ENCODE assay signal across 9 cellular contexts in genomic region chr9:100100268-100100667, GRCh38. TPM values are rescaled to one million over a fixed set of nuclear protein-coding genes. Genes with fewer than 3 reads are reported as not detected.
DNase-seq lines count a peak whose midpoint lies in the region; ATAC-seq, FAIRE-seq and TF ChIP-seq lines count a peak whose summit lies in the region.
"Had no signal": no experiment of that assay in that cellular context is flagged by ENCODE, and none has a peak within 500 bp of the region (broad histone marks: within the 10 kb centered on the region; RNA-seq: fewer than 3 reads in every experiment).

No MANE protein-coding gene starts in this region.

- H3K36me3 Mint-ChIP-seq in astrocyte (ENCODE audit: low read depth, unreplicated experiment) (peaks cover 4% of the 10 kb centered on the region), naive B cell (peaks cover 0 to 11% of the 10 kb centered on the region in 2 donors)

- intact Hi-C loops in HCT116 (cut with micrococcal nuclease): no loop called here

- H3K9ac ChIP-seq in HCT116 (ENCODE audit: low read length) (peak overlapping the region; percentile 55), astrocyte (ENCODE audit: low read length) (peak overlapping the region; percentile 90)

- peaks cover 0 to 12% of the 10 kb centered on the region in 2 experiments; a peak in 3 of 4 replicates for H3K4me1 ChIP-seq in HCT116 (ENCODE audit: control insufficient read depth in 1 of 2, insufficient read depth in 2 of 2, low read length in 2 of 2)
- H3K4me1 ChIP-seq in astrocyte (ENCODE audit: insufficient read depth, low read length): peaks cover 21% of the 10 kb centered on the region

- H3K27me3 Mint-ChIP-seq in astrocyte (ENCODE audit: low read depth, unreplicated experiment) (no peaks in the 10 kb centered on the region), naive B cell (no peaks in the 10 kb centered on the region)

- H3K27ac ChIP-seq in AG04450 (ENCODE audit: low read depth, low read length) (no peak overlapping the region), HCT116 (ENCODE audit: low read depth, low read length) (peak overlapping the region; percentile 73; the same call in 1 of the 2 replicates), astrocyte (ENCODE audit: low read depth, low read length) (no peak overlapping the region)

- no peak for FAIRE-seq in astrocyte (lab: Jason Lieb, UNC)
- FAIRE-seq: GM18507 had no signal

- H3K9me2 ChIP-seq in HCT116 (ENCODE audit: insufficient read depth): no peaks in the 10 kb centered on the region

- CTCF ChIA-PET in AG04450 (lab: Charles Lee): no interaction called here
- CTCF ChIA-PET in HCT116 (lab: Charles Lee): no interaction called here

- no peak for TF ChIP-seq CTCF in AG04450 (IDR thresholded peaks at IDR 0.05; ENCODE audit: low read depth, low read length)
- TF ChIP-seq CTCF in HCT116 (IDR thresholded peaks at IDR 0.05 in 2 of 3, conservative IDR thresholded peaks at IDR 0.05 in 1 of 3; ENCODE audit: borderline replicate concordance in 1 of 3, insufficient read depth in 1 of 3, low read depth in 2 of 3, low read length in 2 of 3): no peak
- TF ChIP-seq CTCF in astrocyte (IDR thresholded peaks at IDR 0.05; ENCODE audit: insufficient read depth, low read depth, low read length): no peak

- peaks cover 43% of the 10 kb centered on the region for H3K79me2 ChIP-seq in HCT116 (ENCODE audit: insufficient read depth, low read length)
- H3K79me2 ChIP-seq in astrocyte (ENCODE audit: insufficient read depth, low read length): peaks cover 41% of the 10 kb centered on the region

- H3K4me3 ChIP-seq in AG04450 (ENCODE audit: low read depth, low read length) (peak overlapping the region; percentile 21; the same call in 1 of the 2 replicates), HCT116 (replicated peaks in 1 of 2; ENCODE audit: low read depth in 1 of 2, low read length in 2 of 2) (peak overlapping the region; percentile 90 to 97), astrocyte (ENCODE audit: insufficient read depth, low read depth, low read length) (peak overlapping the region; percentile 78)

- RAD21 ChIA-PET in HCT116 (lab: Charles Lee; ENCODE audit: low non-redundant PET in 1 of 2, low total read pairs in 2 of 2, uncharacterized antibody in 2 of 2, unreplicated experiment in 2 of 2): no interaction called here

- no TSS peak for BruUV-seq in HCT116 (replicated peaks; lab: Mats Ljungman, UMichigan)

- H3K9me3 ChIP-seq in AG04450 (ENCODE audit: control insufficient read depth, insufficient read depth, low read length): no peaks in the 10 kb centered on the region
- H3K9me3 ChIP-seq in HCT116 (ENCODE audit: control insufficient read depth in 1 of 2, insufficient read depth in 1 of 2, low read depth in 1 of 2, low read length in 2 of 2): no peaks in the 10 kb centered on the region
- H3K9me3 ChIP-seq in astrocyte (ENCODE audit: insufficient read depth, low read depth, low read length): no peaks in the 10 kb centered on the region

- no peak for TF ChIP-seq RAD21 in HCT116 (IDR thresholded peaks at IDR 0.05; ENCODE audit: low read depth)

- POLR2A ChIA-PET in AG04450 (lab: Yijun Ruan, JAX): no interaction called here
- POLR2A ChIA-PET in HCT116 (lab: Charles Lee): no interaction called here

- no peak for TF ChIP-seq POLR2A in HCT116 (IDR thresholded peaks at IDR 0.05; ENCODE audit: borderline replicate concordance, extremely low read depth, insufficient read depth, insufficient read length)

- no peak overlapping the region for H2AFZ ChIP-seq in HCT116 (ENCODE audit: low read depth, low read length, poor library complexity, severe bottlenecking)
- no peak overlapping the region for H2AFZ ChIP-seq in astrocyte (ENCODE audit: low read depth, low read length)

- 0 out of 4 replicates have a peak, but pooled peaks cover 0 to 1% of the 10 kb centered on the region in 2 experiments for H3K36me3 ChIP-seq in HCT116 (ENCODE audit: control insufficient read depth in 1 of 2, insufficient read depth in 2 of 2, low read length in 2 of 2)
- H3K36me3 ChIP-seq in astrocyte (ENCODE audit: insufficient read depth, low read length): peaks cover 2% of the 10 kb centered on the region

- peak overlapping the region; percentile 98 for H3K4me3 Mint-ChIP-seq in astrocyte (ENCODE audit: unreplicated experiment)
- H3K4me3 Mint-ChIP-seq in naive B cell: peak overlapping the region in 5 of 8 donors; percentile 5 to 100 (median 99)

- H3K4me2 ChIP-seq in HCT116 (ENCODE audit: low read length) (peak overlapping the region; percentile 91), astrocyte (ENCODE audit: low read length) (peak overlapping the region; percentile 98)

- H3K27me3 ChIP-seq in AG04450 (ENCODE audit: control insufficient read depth, insufficient read depth, low read length): no peaks in the 10 kb centered on the region
- no peaks in the 10 kb centered on the region for H3K27me3 ChIP-seq in HCT116 (ENCODE audit: insufficient read depth, low read length)
- no peaks in the 10 kb centered on the region for H3K27me3 ChIP-seq in astrocyte (ENCODE audit: insufficient read depth, low read length)

- H3K27ac Mint-ChIP-seq in astrocyte (ENCODE audit: unreplicated experiment) (peak overlapping the region; percentile 69), naive B cell (peak overlapping the region in 3 of 6 donors; percentile 98 to 99 (median 98))

- DNase-seq in AG04450 (ENCODE audit: low read depth, low spot score) (no peak), HCT116 (ENCODE audit: low read depth, low spot score) (no peak), astrocyte (ENCODE audit: low read depth) (no peak), naive B cell (no peak), islet precursor cell (no peak), hypothalamus (lab: John Stamatoyannopoulos, UW) (no peak)

- ATAC-seq in HCT116 (no peak), naive B cell (ENCODE audit: low read depth in 2 of 2) (no peak), HG03571 (IDR thresholded peaks at IDR 0.05; ENCODE audit: unreplicated experiment) (no peak), HG02623 (IDR thresholded peaks at IDR 0.05; ENCODE audit: unreplicated experiment) (no peak)

- H4K20me1 ChIP-seq in HCT116 (ENCODE audit: insufficient read depth) (peaks cover 6% of the 10 kb centered on the region; the same call in 1 of the 2 replicates), astrocyte (ENCODE audit: insufficient read depth, low read length) (peaks cover 28% of the 10 kb centered on the region)

- H3K9me3 Mint-ChIP-seq in astrocyte (ENCODE audit: unreplicated experiment) (no peaks in the 10 kb centered on the region), naive B cell (no peaks in the 10 kb centered on the region)

- H3K4me1 Mint-ChIP-seq in astrocyte (ENCODE audit: low read depth, unreplicated experiment) (peaks cover 17% of the 10 kb centered on the region), naive B cell (peaks cover 26 to 44% (median 39%) of the 10 kb centered on the region in 3 donors)

TF ChIP-seq in HCT116, 20 proteins besides CTCF, POLR2A, EP300 and RAD21:
- TF ChIP-seq CBX3 (IDR thresholded peaks at IDR 0.05; ENCODE audit: low read depth) (no peak), ZNF274 (IDR thresholded peaks at IDR 0.05; ENCODE audit: low read depth, low read length) (no peak), FOSL1 (IDR thresholded peaks at IDR 0.05; ENCODE audit: low read depth) (no peak), SIN3A (IDR thresholded peaks at IDR 0.05; ENCODE audit: low read depth) (no peak), EGR1 (IDR thresholded peaks at IDR 0.05; ENCODE audit: low read depth) (no peak), POLR2AphosphoS5 (IDR thresholded peaks at IDR 0.05; ENCODE audit: low read depth, low read length) (no peak), EZH2 (IDR thresholded peaks at IDR 0.05) (no peak), ELF1 (IDR thresholded peaks at IDR 0.05; ENCODE audit: borderline replicate concordance, low read depth) (no peak), ZFX (IDR thresholded peaks at IDR 0.05) (no peak), EZH2phosphoT487 (IDR thresholded peaks at IDR 0.05; ENCODE audit: borderline replicate concordance) (no peak)
- TF ChIP-seq, protein P1, sequence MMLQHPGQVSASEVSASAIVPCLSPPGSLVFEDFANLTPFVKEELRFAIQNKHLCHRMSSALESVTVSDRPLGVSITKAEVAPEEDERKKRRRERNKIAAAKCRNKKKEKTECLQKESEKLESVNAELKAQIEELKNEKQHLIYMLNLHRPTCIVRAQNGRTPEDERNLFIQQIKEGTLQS (IDR thresholded peaks at IDR 0.05): no peak

RNA-seq across cellular contexts. Expression of gene INVS, which starts 1.2 kb away (rescaled TPM):
- 20.1 and 22.5 TPM in 2 replicates for polyA plus RNA-seq in AG04450 (2011; rRNA removed)
- 24.4 and 37.7 TPM in 2 replicates for polyA minus RNA-seq in AG04450 (2011; rRNA and poly(A)+ RNA removed)
- 21.1 TPM for total RNA-seq in HCT116 (2021; ENCODE audit: unreplicated experiment)
- 8.2 and 10.0 TPM in 2 replicates for polyA plus RNA-seq in HCT116 (2012)
- 15.3 and 17.5 TPM in 2 replicates for total RNA-seq in astrocyte
- 10 to 100 TPM in 3 of 6 donors, 1 to 10 TPM in 3; 1.5 to 14.5 (median 10.0) TPM for polyA plus RNA-seq in naive B cell (ENCODE audit: low read depth in 6 of 6)

RNA-seq across cellular contexts. Expression of gene ERP44, which starts 1.5 kb away (rescaled TPM):
- 20.9 and 28.0 TPM in 2 replicates for polyA plus RNA-seq in AG04450 (2011; rRNA removed)
- polyA minus RNA-seq in AG04450 (2011; rRNA and poly(A)+ RNA removed): 5.4 and 10.0 TPM in 2 replicates
- total RNA-seq in HCT116 (2021; ENCODE audit: unreplicated experiment): 9.4 TPM
- 8.8 and 9.7 TPM in 2 replicates for polyA plus RNA-seq in HCT116 (2012)
- 27.0 and 27.5 TPM in 2 replicates for total RNA-seq in astrocyte
- 10 to 100 TPM; 71.9 to 88.2 (median 76.9) TPM for polyA plus RNA-seq in naive B cell (ENCODE audit: low read depth in 6 of 6)

Comparison
In these comparisons a context has a peak if more than half of its experiments do, and no peak if none do; other contexts are left out.
1. H3K4me3 ChIP-seq: peak in every context shown above with its lines; median percentile 94 in HCT116; 78 in astrocyte; 21 in AG04450.